8 cellular contexts compared by ENCODE assay signal in the genomic region with DNA sequence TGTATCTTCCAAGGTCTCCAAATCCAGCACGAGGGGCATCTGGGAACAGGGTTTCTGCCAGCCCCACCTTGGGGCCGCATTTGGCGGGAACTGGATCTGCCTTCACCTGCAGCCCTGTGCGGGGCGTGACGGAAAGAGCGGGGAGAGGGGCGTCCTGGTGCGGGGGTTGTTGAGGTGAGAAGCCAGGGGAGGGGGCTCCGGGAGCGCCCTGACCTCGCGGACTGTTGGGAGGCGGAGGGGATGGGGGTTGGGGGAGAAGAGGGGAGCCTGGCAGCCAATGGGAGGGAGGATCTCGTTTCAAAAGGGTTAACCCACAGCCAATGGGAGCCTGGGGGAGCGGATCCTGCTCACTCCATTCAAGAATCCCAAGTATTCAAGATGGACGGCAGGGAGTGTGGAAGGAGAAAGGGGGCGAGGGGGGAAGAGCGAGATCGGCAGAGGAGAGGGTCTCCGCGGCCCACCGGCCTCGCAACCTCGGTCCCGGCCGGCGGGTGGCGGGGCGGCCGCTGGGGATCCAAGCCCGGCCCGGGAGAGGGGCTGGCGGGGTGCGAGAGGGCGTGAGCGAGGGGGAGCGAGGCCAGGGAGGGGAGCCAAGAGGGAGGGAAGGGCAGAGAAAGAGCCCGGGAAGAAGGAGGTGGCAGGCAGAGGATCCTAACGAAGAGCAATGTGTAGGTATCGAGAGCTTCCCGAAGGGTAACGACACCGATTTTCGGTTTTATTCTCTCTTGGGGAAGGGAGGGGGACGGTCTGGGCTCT. TPM values are rescaled to one million over a fixed set of nuclear protein-coding genes. Genes with fewer than 3 reads are reported as not detected.
DNase-seq lines count a peak whose midpoint lies in the region; FAIRE-seq and TF ChIP-seq lines count a peak whose summit lies in the region.

No MANE protein-coding gene starts in this region.

- TF ChIP-seq POLR2A in H54 (IDR thresholded peaks at IDR 0.05; ENCODE audit: low read depth, low read length) = peak; percentile 74

- H3K4me1 Mint-ChIP-seq in CD8-positive, alpha-beta memory T cell = peaks cover 10 to 26% (median 12%) of the 10 kb centered on the region in 3 donors

- no peaks in the 10 kb centered on the region for H3K36me3 ChIP-seq in CD8-positive, alpha-beta memory T cell (ENCODE audit: insufficient read depth, low read length)
- no peaks in the 10 kb centered on the region for H3K36me3 ChIP-seq in bronchial epithelial cell (ENCODE audit: control insufficient read depth, insufficient read depth, low read length)

- peak overlapping the region in 5 of 8 donors; percentile 54 to 68 (median 63) for H3K27ac Mint-ChIP-seq in CD8-positive, alpha-beta memory T cell

- peaks cover 0 to 2% (median 0%) of the 10 kb centered on the region in 3 donors for H3K36me3 Mint-ChIP-seq in CD8-positive, alpha-beta memory T cell

- POLR2A ChIA-PET in CD8-positive, alpha-beta memory T cell (lab: Charles Lee) = interaction anchor here (0.6 kb wide), 1 partner anchor 104 kb away, joined by 7 read pairs; no protein-coding TSS in a partner anchor

- peaks cover 11% of the 10 kb centered on the region for H3K27me3 ChIP-seq in CD8-positive, alpha-beta memory T cell (ENCODE audit: insufficient read depth, low read length, poor library complexity, severe bottlenecking)
- H3K27me3 ChIP-seq in bronchial epithelial cell (ENCODE audit: control insufficient read depth, insufficient read depth, low read length) = no peaks in the 10 kb centered on the region

- H3K9me3 ChIP-seq in CD8-positive, alpha-beta memory T cell (ENCODE audit: low read length) = no peaks in the 10 kb centered on the region
- H3K9me3 ChIP-seq in iPS-18c (ENCODE audit: control insufficient read depth, insufficient read depth, low read length) = no peaks in the 10 kb centered on the region

- CTCF ChIA-PET in CD8-positive, alpha-beta memory T cell (lab: Charles Lee) = interaction anchor here (1.4 to 7.6 kb wide), 6 partner anchors 68 to 929 kb away, joined by 3 to 144 read pairs (median 20); partner anchors contain the start of gene UBE2L6

- H3K4me3 Mint-ChIP-seq in CD8-positive, alpha-beta memory T cell = peak overlapping the region; percentile 82 to 93 (median 85)

- H3K4me1 ChIP-seq in CD8-positive, alpha-beta memory T cell (ENCODE audit: insufficient read depth, low read length) = peaks cover 6% of the 10 kb centered on the region

- H3K9me3 Mint-ChIP-seq in CD8-positive, alpha-beta memory T cell = no peaks in the 10 kb centered on the region

- no peak overlapping the region for H3K27ac ChIP-seq in CD8-positive, alpha-beta memory T cell (ENCODE audit: low read depth, low read length)

- no peak for FAIRE-seq in H54 (lab: Jason Lieb, UNC)
- FAIRE-seq in bronchial epithelial cell (lab: Jason Lieb, UNC) = no peak

- peaks cover 30 to 49% of the 10 kb centered on the region in 2 donors for H3K27me3 Mint-ChIP-seq in CD8-positive, alpha-beta memory T cell

- no peak for TF ChIP-seq CTCF in bronchial epithelial cell (IDR thresholded peaks at IDR 0.05; ENCODE audit: insufficient read depth, low read length, severe bottlenecking)

- peak overlapping the region; percentile 67 for H3K4me3 ChIP-seq in CD8-positive, alpha-beta memory T cell (ENCODE audit: low read length)
- H3K4me3 ChIP-seq in bronchial epithelial cell (ENCODE audit: low read depth, low read length) (peak overlapping the region; percentile 77), iPS-18c (ENCODE audit: insufficient read depth, low read depth, low read length) (peak overlapping the region; percentile 71)

- DNase-seq in CD8-positive, alpha-beta memory T cell = no peak
- DNase-seq in H54 (ENCODE audit: insufficient read length, low spot score) = peak; percentile 95
- peak; percentile 57 for DNase-seq in NCI-H748 treated with DMSO at 0.1 percent for 48 hours (lab: John Stamatoyannopoulos, UW)
- DNase-seq in bronchial epithelial cell (ENCODE audit: low read depth) = peak; percentile 77
- DNase-seq in retina = peak; percentile 86
- DNase-seq in T-helper 9 cell = no peak
- no peak for DNase-seq in HT-29 (ENCODE audit: low spot score)

RNA-seq across cellular contexts. Expression of gene YPEL4, which starts 11.5 kb away (rescaled TPM):
- total RNA-seq in CD8-positive, alpha-beta memory T cell = 1 to 10 TPM; 1.0 to 1.7 TPM
- 0.37 TPM for polyA plus RNA-seq in CD8-positive, alpha-beta memory T cell
- total RNA-seq in bronchial epithelial cell = 0.26 TPM in 1 of 2 replicates, not detected in the other
- total RNA-seq in HT-29 (2014; rRNA removed; shearing (Covaris generic)) = not detected in 2 replicates

RNA-seq across cellular contexts. Expression of gene CLP1, which starts 19.4 kb away (rescaled TPM):
- 10 to 100 TPM; 22.4 to 23.4 TPM for total RNA-seq in CD8-positive, alpha-beta memory T cell
- polyA plus RNA-seq in CD8-positive, alpha-beta memory T cell = 8.2 TPM
- 15.7 and 28.2 TPM in 2 replicates for total RNA-seq in bronchial epithelial cell
- 19.1 and 19.8 TPM in 2 replicates for total RNA-seq in HT-29 (2014; rRNA removed; shearing (Covaris generic))

RNA-seq across cellular contexts. Expression of gene ZDHHC5, which starts 29.7 kb away (rescaled TPM):
- total RNA-seq in CD8-positive, alpha-beta memory T cell = 10 to 100 TPM; 83.9 to 89.0 TPM
- polyA plus RNA-seq in CD8-positive, alpha-beta memory T cell = 45.1 TPM
- total RNA-seq in bronchial epithelial cell = 30.3 and 43.5 TPM in 2 replicates
- total RNA-seq in HT-29 (2014; rRNA removed; shearing (Covaris generic)) = 63.0 and 65.9 TPM in 2 replicates

RNA-seq across cellular contexts. Expression of gene SERPING1, which starts 40.7 kb away (rescaled TPM):
- not detected for total RNA-seq in CD8-positive, alpha-beta memory T cell
- polyA plus RNA-seq in CD8-positive, alpha-beta memory T cell = not detected
- total RNA-seq in bronchial epithelial cell = 1.3 and 2.0 TPM in 2 replicates
- not detected in 2 replicates for total RNA-seq in HT-29 (2014; rRNA removed; shearing (Covaris generic))

Comparison
In these comparisons a context has a peak if more than half of its experiments do, and no peak if none do; other contexts are left out.
1. DNase-seq: peak in H54 (single experiment), NCI-H748 treated with DMSO at 0.1 percent for 48 hours (single experiment), bronchial epithelial cell (single experiment) and retina (single experiment); none in CD8-positive, alpha-beta memory T cell (0 of 5), T-helper 9 cell (single experiment) and HT-29 (single experiment).
2. Peak in every context shown above with its lines, with median percentiles within 50 percentile points of each other: H3K4me3 ChIP-seq.